28 cellular contexts compared by ENCODE assay signal in genomic region chr4:3297066-3297859, GRCh38. TPM values are rescaled to one million over a fixed set of nuclear protein-coding genes. Genes with fewer than 3 reads are reported as not detected.
DNase-seq lines count a peak whose midpoint lies in the region; ATAC-seq and TF ChIP-seq lines count a peak whose summit lies in the region.
"Had no signal": no experiment of that assay in that cellular context is flagged by ENCODE, and none has a peak within 500 bp of the region (broad histone marks: within the 10 kb centered on the region; RNA-seq: fewer than 3 reads in every experiment).

No MANE protein-coding gene starts in this region.

- peak overlapping the region in 7 of 11 experiments; percentile 15 to 100 (median 97); a peak in 11 of 22 replicates for H3K4me2 ChIP-seq in BLaER1 treated with 17β-estradiol and CSF1 and Interleukin-3, amounts not matched to agents 10 nM and 100 nM
- H3K4me2 ChIP-seq: KMS-11 had no signal

- H3K4me1 ChIP-seq in BLaER1 treated with 17β-estradiol and CSF1 and Interleukin-3, amounts not matched to agents 10 nM and 100 nM = peaks cover 51 to 89% (median 79%) of the 10 kb centered on the region in 10 experiments
- no peaks in the 10 kb centered on the region for H3K4me1 ChIP-seq in HEK293 (ENCODE audit: control insufficient read depth, insufficient read depth, low read length)
- H3K4me1 ChIP-seq in endodermal cell (ENCODE audit: control insufficient read depth, insufficient read depth, low read length) = peaks cover 17% of the 10 kb centered on the region

- H4K20me1 ChIP-seq in BLaER1 treated with 17β-estradiol and CSF1 and Interleukin-3, amounts not matched to agents 10 nM and 100 nM = peaks cover 30 to 88% (median 77%) of the 10 kb centered on the region in 11 experiments; a peak in 20 of 22 replicates

- DNase-seq in endodermal cell (peak; percentile 42), omental fat pad (ENCODE audit: low spot score) (peak; percentile 8), GM19238 (ENCODE audit: insufficient read length, low spot score) (no peak)
- DNase-seq in natural killer cell treated with Interleukin-12 subunit alpha and Interleukin-12 subunit beta and Interleukin-15 and Interleukin-18, amount 100 ng/mL, for 72 hours (ENCODE audit: low spot score) = no peak
- DNase-seq in stimulated activated naive CD8-positive, alpha-beta T cell treated with anti-CD3 and anti-CD28 coated beads, Interleukin-15, amount 100 ng/mL, for 72 hours = no peak
- DNase-seq: activated B cell treated with CpG ODN at 0.5 μM for 24 hours; activated CD4-positive, alpha-beta T cell treated with anti-CD3 and anti-CD28 coated beads, Interleukin-2, amount 50 U/mL, for 48 hours; activated naive CD4-positive, alpha-beta T cell treated with anti-CD3 and anti-CD28 coated beads for 36 hours; amygdala; C1 segment of cervical spinal cord; NCI-H1694; NCI-H2171 treated with DMSO at 0.1 percent for 48 hours; NCI-H526 treated with DMSO at 0.1 percent for 48 hours; nucleus accumbens; SIG-M5; spleen; stimulated activated CD4-positive, alpha-beta T cell treated with anti-CD3 and anti-CD28 coated beads, Interleukin-2, amount 100 ng/mL, for 48 hours; SW 1271 had no signal

- H3K4me3 ChIP-seq in BLaER1 treated with 17β-estradiol and CSF1 and Interleukin-3, amounts not matched to agents 10 nM and 100 nM = no peak overlapping the region; a peak in 2 of 20 replicates
- no peak overlapping the region for H3K4me3 ChIP-seq in HEK293 (ENCODE audit: low read depth, low read length)
- H3K4me3 ChIP-seq in endodermal cell (ENCODE audit: low read length) = no peak overlapping the region
- H3K4me3 ChIP-seq: Peyer's patch, spleen, suprapubic skin had no signal

- TF ChIP-seq CTCF in HEK293 (tag by site-specific recombination; IDR thresholded peaks at IDR 0.05) = no peak
- no peak for TF ChIP-seq CTCF in endodermal cell (conservative IDR thresholded peaks at IDR 0.05)
- TF ChIP-seq CTCF in omental fat pad (IDR thresholded peaks at IDR 0.05) = no peak

- peaks cover 7% of the 10 kb centered on the region for H3K36me3 Mint-ChIP-seq in endodermal cell (ENCODE audit: low read depth)
- no peaks in the 10 kb centered on the region for H3K36me3 Mint-ChIP-seq in natural killer cell treated with Interleukin-12 subunit alpha and Interleukin-12 subunit beta and Interleukin-15 and Interleukin-18, amount 100 ng/mL, for 72 hours
- H3K36me3 Mint-ChIP-seq: stimulated activated effector memory CD8-positive, alpha-beta T cell treated with anti-CD3 and anti-CD28 coated beads, Interleukin-12 subunit alpha, Interleukin-12 subunit beta, amount 100 ng/mL, for 72 hours had no signal

- H3K4me1 Mint-ChIP-seq in endodermal cell = peaks cover 37% of the 10 kb centered on the region
- H3K4me1 Mint-ChIP-seq in natural killer cell treated with Interleukin-12 subunit alpha and Interleukin-12 subunit beta and Interleukin-15 and Interleukin-18, amount 100 ng/mL, for 72 hours (ENCODE audit: low read depth in 2 of 2) = peaks cover 19% of the 10 kb centered on the region in 2 donors
- H3K4me1 Mint-ChIP-seq in stimulated activated naive CD8-positive, alpha-beta T cell treated with anti-CD3 and anti-CD28 coated beads, Interleukin-15, amount 100 ng/mL, for 72 hours = peaks cover 51% of the 10 kb centered on the region

- H3K27me3 Mint-ChIP-seq in endodermal cell (ENCODE audit: insufficient read depth) = no peaks in the 10 kb centered on the region
- H3K27me3 Mint-ChIP-seq in natural killer cell treated with Interleukin-12 subunit alpha and Interleukin-12 subunit beta and Interleukin-15 and Interleukin-18, amount 100 ng/mL, for 72 hours = peaks cover 0 to under 1% of the 10 kb centered on the region in 2 donors
- peaks cover 78% of the 10 kb centered on the region for H3K27me3 Mint-ChIP-seq in stimulated activated naive CD8-positive, alpha-beta T cell treated with anti-CD3 and anti-CD28 coated beads, Interleukin-15, amount 100 ng/mL, for 72 hours
- H3K27me3 Mint-ChIP-seq: activated B cell treated with CpG ODN at 0.5 μM for 24 hours had no signal

- ATAC-seq in omental fat pad (ENCODE audit: low FRiP score) = no peak
- ATAC-seq in natural killer cell treated with Interleukin-12 subunit alpha and Interleukin-12 subunit beta and Interleukin-15 and Interleukin-18, amount 100 ng/mL, for 72 hours = no peak
- ATAC-seq in HG02763 (IDR thresholded peaks at IDR 0.05; ENCODE audit: unreplicated experiment) = no peak
- ATAC-seq in stimulated activated naive CD8-positive, alpha-beta T cell treated with anti-CD3 and anti-CD28 coated beads, Interleukin-15, amount 100 ng/mL, for 72 hours = no peak
- ATAC-seq: stimulated activated effector memory CD8-positive, alpha-beta T cell treated with anti-CD3 and anti-CD28 coated beads, Interleukin-12 subunit alpha, Interleukin-12 subunit beta, amount 100 ng/mL, for 72 hours had no signal

- H3K27ac ChIP-seq in BLaER1 treated with 17β-estradiol and CSF1 and Interleukin-3, amounts not matched to agents 10 nM and 100 nM = no peak overlapping the region
- H3K27ac ChIP-seq in HEK293 (ENCODE audit: extremely low read depth, low read depth, low read length) (no peak overlapping the region), endodermal cell (ENCODE audit: low read depth, low read length) (no peak overlapping the region)
- H3K27ac ChIP-seq: KMS-11, Peyer's patch, spleen, suprapubic skin had no signal

- CTCF ChIA-PET in HEK293 (lab: Yijun Ruan, JAX) = no interaction called here

- H3K36me3 ChIP-seq in BLaER1 treated with 17β-estradiol and CSF1 and Interleukin-3, amounts not matched to agents 10 nM and 100 nM = peaks cover 0 to 30% (median 21%) of the 10 kb centered on the region in 11 experiments; a peak in 16 of 22 replicates
- H3K36me3 ChIP-seq in HEK293 (ENCODE audit: control insufficient read depth in 2 of 2, insufficient read depth in 1 of 2, low read length in 2 of 2) (no peaks in the 10 kb centered on the region), endodermal cell (ENCODE audit: control insufficient read depth, insufficient read depth, low read length) (no peaks in the 10 kb centered on the region)
- H3K36me3 ChIP-seq: Peyer's patch, spleen, suprapubic skin had no signal

- POLR2A ChIA-PET in HEK293 (lab: Yijun Ruan, JAX) = no interaction called here

- H3K9me3 Mint-ChIP-seq in endodermal cell = no peaks in the 10 kb centered on the region
- no peaks in the 10 kb centered on the region for H3K9me3 Mint-ChIP-seq in natural killer cell treated with Interleukin-12 subunit alpha and Interleukin-12 subunit beta and Interleukin-15 and Interleukin-18, amount 100 ng/mL, for 72 hours
- H3K9me3 Mint-ChIP-seq in stimulated activated naive CD8-positive, alpha-beta T cell treated with anti-CD3 and anti-CD28 coated beads, Interleukin-15, amount 100 ng/mL, for 72 hours = peaks cover 13% of the 10 kb centered on the region in 2 donors
- H3K9me3 Mint-ChIP-seq: activated B cell treated with CpG ODN at 0.5 μM for 24 hours; dendritic cell treated with granulocyte-macrophage colony-stimulating factor and Interleukin-4, amounts not matched to agents 40 ng/mL and 50 ng/mL, for 4 days had no signal

- 84 to 92% methylated on average over 7 to 13 of the region's 13 CpGs for WGBS in endodermal cell (ENCODE audit: insufficient coverage in 1 of 2, insufficient read length in 1 of 2), 2 experiments

- H3K9ac ChIP-seq in BLaER1 treated with 17β-estradiol and CSF1 and Interleukin-3, amounts not matched to agents 10 nM and 100 nM = no peak overlapping the region
- no peak overlapping the region for H3K9ac ChIP-seq in endodermal cell (ENCODE audit: extremely low read depth, low read length, poor library complexity, severe bottlenecking)
- H3K9ac ChIP-seq: KMS-11 had no signal

- H3K27me3 ChIP-seq in BLaER1 treated with 17β-estradiol and CSF1 and Interleukin-3, amounts not matched to agents 10 nM and 100 nM = no peaks in the 10 kb centered on the region
- H3K27me3 ChIP-seq in endodermal cell (ENCODE audit: control insufficient read depth, insufficient read depth, low read length, poor library complexity, severe bottlenecking) = no peaks in the 10 kb centered on the region
- H3K27me3 ChIP-seq: Peyer's patch, suprapubic skin had no signal

- no peak overlapping the region for H3K4me3 Mint-ChIP-seq in endodermal cell
- no peak overlapping the region for H3K4me3 Mint-ChIP-seq in natural killer cell treated with Interleukin-12 subunit alpha and Interleukin-12 subunit beta and Interleukin-15 and Interleukin-18, amount 100 ng/mL, for 72 hours
- H3K4me3 Mint-ChIP-seq in stimulated activated naive CD8-positive, alpha-beta T cell treated with anti-CD3 and anti-CD28 coated beads, Interleukin-15, amount 100 ng/mL, for 72 hours = no peak overlapping the region
- H3K4me3 Mint-ChIP-seq: activated B cell treated with CpG ODN at 0.5 μM for 24 hours; activated naive CD4-positive, alpha-beta T cell treated with anti-CD3 and anti-CD28 coated beads for 36 hours; dendritic cell treated with granulocyte-macrophage colony-stimulating factor and Interleukin-4, amounts not matched to agents 40 ng/mL and 50 ng/mL, for 4 days; stimulated activated effector memory CD8-positive, alpha-beta T cell treated with anti-CD3 and anti-CD28 coated beads, Interleukin-12 subunit alpha, Interleukin-12 subunit beta, amount 100 ng/mL, for 72 hours had no signal

- no peak overlapping the region for H3K27ac Mint-ChIP-seq in endodermal cell
- H3K27ac Mint-ChIP-seq in natural killer cell treated with Interleukin-12 subunit alpha and Interleukin-12 subunit beta and Interleukin-15 and Interleukin-18, amount 100 ng/mL, for 72 hours = no peak overlapping the region
- H3K27ac Mint-ChIP-seq in stimulated activated naive CD8-positive, alpha-beta T cell treated with anti-CD3 and anti-CD28 coated beads, Interleukin-15, amount 100 ng/mL, for 72 hours = peak overlapping the region in 1 of 2 donors; percentile 75
- H3K27ac Mint-ChIP-seq: activated B cell treated with CpG ODN at 0.5 μM for 24 hours; activated naive CD4-positive, alpha-beta T cell treated with anti-CD3 and anti-CD28 coated beads for 36 hours; dendritic cell treated with granulocyte-macrophage colony-stimulating factor and Interleukin-4, amounts not matched to agents 40 ng/mL and 50 ng/mL, for 4 days; stimulated activated effector memory CD8-positive, alpha-beta T cell treated with anti-CD3 and anti-CD28 coated beads, Interleukin-12 subunit alpha, Interleukin-12 subunit beta, amount 100 ng/mL, for 72 hours had no signal

- peaks cover 0 to 27% (median 18%) of the 10 kb centered on the region in 11 experiments; a peak in 17 of 22 replicates for H3K9me3 ChIP-seq in BLaER1 treated with 17β-estradiol and CSF1 and Interleukin-3, amounts not matched to agents 10 nM and 100 nM (replicated peaks in 1 of 11)
- H3K9me3 ChIP-seq in HEK293 (ENCODE audit: control insufficient read depth, insufficient read depth, low read depth, low read length) = no peaks in the 10 kb centered on the region
- H3K9me3 ChIP-seq in endodermal cell (ENCODE audit: control insufficient read depth, low read length) = no peaks in the 10 kb centered on the region
- H3K9me3 ChIP-seq: Peyer's patch, spleen had no signal

RNA-seq across cellular contexts. Expression of gene RGS12, which starts 4.4 kb away (rescaled TPM):
- total RNA-seq in endodermal cell (10 to 100 TPM; 45.2 to 48.6 TPM), omental fat pad (10 to 100 TPM; 11.3 to 27.6 (median 14.6) TPM)
- polyA plus RNA-seq in endodermal cell (2013, experiment 1 of 2) = 47.0 TPM
- 44.0 TPM for polyA plus RNA-seq in endodermal cell (2013, experiment 2 of 2)
- 1 to 10 TPM; 1.9 to 7.0 TPM for total RNA-seq in natural killer cell treated with Interleukin-12 subunit alpha and Interleukin-12 subunit beta and Interleukin-15 and Interleukin-18, amount 100 ng/mL, for 72 hours

RNA-seq across cellular contexts. Expression of gene MSANTD1, which starts 48.3 kb away (rescaled TPM):
- total RNA-seq in endodermal cell = 1 to 10 TPM in 1 of 2 donors, under 1 TPM in 1; 1.00 to 2.5 TPM
- polyA plus RNA-seq in endodermal cell (2013, experiment 1 of 2) = 0.32 TPM
- 0.41 TPM for polyA plus RNA-seq in endodermal cell (2013, experiment 2 of 2)
- total RNA-seq in omental fat pad = 1 to 10 TPM in 2 of 4 donors, under 1 TPM in 2; 0.31 to 1.1 (median 0.86) TPM
- 1 to 10 TPM; 1.8 to 2.0 TPM for total RNA-seq in natural killer cell treated with Interleukin-12 subunit alpha and Interleukin-12 subunit beta and Interleukin-15 and Interleukin-18, amount 100 ng/mL, for 72 hours
- total RNA-seq: HT1080 had no signal
- polyA plus RNA-seq: keratinocyte had no signal

Comparison
In these comparisons a context has a peak if more than half of its experiments do, and no peak if none do; other contexts are left out.
1. DNase-seq: peak in endodermal cell (single experiment) and omental fat pad (single experiment); none in natural killer cell treated with Interleukin-12 subunit alpha and Interleukin-12 subunit beta and Interleukin-15 and Interleukin-18, amount 100 ng/mL, for 72 hours (single experiment), GM19238 (single experiment) and stimulated activated naive CD8-positive, alpha-beta T cell treated with anti-CD3 and anti-CD28 coated beads, Interleukin-15, amount 100 ng/mL, for 72 hours (0 of 2).